28 cellular contexts compared by ENCODE assay signal in the genomic region with DNA sequence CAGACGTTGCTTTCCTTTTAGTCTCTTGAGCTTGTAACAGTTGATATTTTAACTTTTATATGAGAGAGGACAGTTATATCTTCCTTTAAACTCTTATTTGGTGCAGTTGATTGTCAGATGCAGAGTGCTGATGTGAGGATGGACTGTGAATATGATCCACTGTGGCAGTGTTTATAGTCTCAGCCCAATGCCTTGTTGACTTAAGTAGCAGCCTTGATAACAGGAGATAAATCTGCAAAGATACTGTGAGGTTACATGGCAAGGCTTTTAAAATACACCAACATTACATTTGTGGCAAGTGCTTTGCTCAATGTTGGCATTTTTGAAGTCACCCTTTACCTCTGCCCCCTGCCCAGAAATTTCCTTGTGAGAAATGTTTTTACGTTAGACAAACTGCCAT.
DNase-seq lines count a peak whose midpoint lies in the region; ATAC-seq, FAIRE-seq and TF ChIP-seq lines count a peak whose summit lies in the region.
"Had no signal": no experiment of that assay in that cellular context is flagged by ENCODE, and none has a peak within 500 bp of the region (broad histone marks: within the 10 kb centered on the region; RNA-seq: fewer than 3 reads in every experiment).

No MANE protein-coding gene starts in this region.

- WGBS in mesenchymal stem cell: 88% methylated on average over 1 of the region's 2 CpGs

- peaks cover 24% of the 10 kb centered on the region for H3K79me1 ChIP-seq in mesenchymal stem cell (replicated peaks; ENCODE audit: low read length, poor library complexity, severe bottlenecking)

- DNase-seq in GM12865 (ENCODE audit: low read depth): no peak
- DNase-seq in GM18507 (ENCODE audit: extremely low spot score, insufficient read length, low read depth): no peak
- no peak for DNase-seq in memory B cell (ENCODE audit: low spot score in 2 of 2)
- DNase-seq in DMS153 treated with DMSO at 0.1 percent for 48 hours (lab: John Stamatoyannopoulos, UW; ENCODE audit: unreplicated experiment): no peak
- no peak for DNase-seq in medulla oblongata (ENCODE audit: extremely low spot score)
- no peak for DNase-seq in stimulated activated naive B cell treated with anti-CD40 and anti-IgM and Interleukin-4, amounts not matched to agents 10 μg/mL and 1 μg/mL and 100 μg/mL, for 72 hours
- DNase-seq in mesenchymal stem cell: no peak
- DNase-seq: CD8-positive, alpha-beta memory T cell; DMS 273 treated with DMSO at 0.1 percent for 48 hours; DMS79 treated with DMSO at 0.1 percent for 48 hours; GF-D8; Kasumi-1; NCI-H1092 treated with DMSO at 0.1 percent for 48 hours; NCI-H1436; NCI-H187; NCI-H2081 treated with DMSO at 0.1 percent for 48 hours; NCI-H2171; NCI-H226; NCI-H510A; NCI-H774; PC-9; SJCRH30 had no signal

- no peak overlapping the region for H4K8ac ChIP-seq in mesenchymal stem cell (ENCODE audit: low read length)

- H3K14ac ChIP-seq in mesenchymal stem cell (ENCODE audit: low read length in 2 of 2): no peak overlapping the region

- H3K4me3 ChIP-seq in GM12865 (ENCODE audit: low read depth, low read length) (peak overlapping the region; percentile 42), mesenchymal stem cell (ENCODE audit: insufficient read depth in 1 of 2, low read depth in 1 of 2, low read length in 2 of 2) (no peak overlapping the region)
- H3K4me3 ChIP-seq: PC-9, SJCRH30 had no signal

- no peak overlapping the region for H4K91ac ChIP-seq in mesenchymal stem cell (ENCODE audit: low read length)

- peaks cover 15% of the 10 kb centered on the region for H3K4me1 Mint-ChIP-seq in memory B cell
- peaks cover 3 to 19% of the 10 kb centered on the region in 2 donors for H3K4me1 Mint-ChIP-seq in stimulated activated naive B cell treated with anti-CD40 and anti-IgM and Interleukin-4, amounts not matched to agents 10 μg/mL and 1 μg/mL and 100 μg/mL, for 72 hours

- H3K4me2 ChIP-seq in mesenchymal stem cell (ENCODE audit: low read length, poor library complexity, severe bottlenecking): no peak overlapping the region
- H3K4me2 ChIP-seq: PC-9 had no signal

- peak overlapping the region; percentile 1; the same call in 1 of the 2 replicates for H3K27ac ChIP-seq in VCaP
- H3K27ac ChIP-seq in mesenchymal stem cell (ENCODE audit: low read length, poor library complexity, severe bottlenecking): no peak overlapping the region
- H3K27ac ChIP-seq: C4-2B, PC-9, SJCRH30 had no signal

- no peak overlapping the region for H3K9ac ChIP-seq in mesenchymal stem cell (ENCODE audit: low read length)

- no peaks in the 10 kb centered on the region for H3K36me3 Mint-ChIP-seq in memory B cell
- no peaks in the 10 kb centered on the region for H3K36me3 Mint-ChIP-seq in stimulated activated naive B cell treated with anti-CD40 and anti-IgM and Interleukin-4, amounts not matched to agents 10 μg/mL and 1 μg/mL and 100 μg/mL, for 72 hours
- H3K36me3 Mint-ChIP-seq: CD8-positive, alpha-beta memory T cell had no signal

- TF ChIP-seq CTCF in GM12865 (IDR thresholded peaks at IDR 0.05; ENCODE audit: insufficient read depth, low read depth, low read length, missing control alignments): no peak
- no peak for TF ChIP-seq CTCF in VCaP (conservative IDR thresholded peaks at IDR 0.05)

- no peak overlapping the region for H3K4me3 Mint-ChIP-seq in memory B cell
- H3K4me3 Mint-ChIP-seq in stimulated activated naive B cell treated with anti-CD40 and anti-IgM and Interleukin-4, amounts not matched to agents 10 μg/mL and 1 μg/mL and 100 μg/mL, for 72 hours: no peak overlapping the region
- H3K4me3 Mint-ChIP-seq: B cell had no signal

- no peaks in the 10 kb centered on the region for H3K27me3 ChIP-seq in mesenchymal stem cell (ENCODE audit: control insufficient read depth in 1 of 2, insufficient read depth in 1 of 2, low read length in 2 of 2)
- H3K27me3 ChIP-seq: SJCRH30 had no signal

- H2AK5ac ChIP-seq in mesenchymal stem cell (ENCODE audit: low read length, severe bottlenecking): no peak overlapping the region

- H2BK12ac ChIP-seq in mesenchymal stem cell (ENCODE audit: low read length in 2 of 2): no peak overlapping the region

- no peak overlapping the region for H2AFZ ChIP-seq in mesenchymal stem cell (ENCODE audit: low read depth, low read length)
- H2AFZ ChIP-seq: PC-9 had no signal

- no peaks in the 10 kb centered on the region for H3K27me3 Mint-ChIP-seq in memory B cell
- H3K27me3 Mint-ChIP-seq in stimulated activated naive B cell treated with anti-CD40 and anti-IgM and Interleukin-4, amounts not matched to agents 10 μg/mL and 1 μg/mL and 100 μg/mL, for 72 hours: no peaks in the 10 kb centered on the region
- H3K27me3 Mint-ChIP-seq: B cell had no signal

- H3K4ac ChIP-seq in mesenchymal stem cell (ENCODE audit: low read depth in 1 of 2, low read length in 2 of 2): no peak overlapping the region

- peak; percentile 9 for FAIRE-seq in GM18507 (lab: Jason Lieb, UNC)

- H3K9me3 Mint-ChIP-seq in memory B cell: no peaks in the 10 kb centered on the region
- H3K9me3 Mint-ChIP-seq in stimulated activated naive B cell treated with anti-CD40 and anti-IgM and Interleukin-4, amounts not matched to agents 10 μg/mL and 1 μg/mL and 100 μg/mL, for 72 hours: no peaks in the 10 kb centered on the region
- H3K9me3 Mint-ChIP-seq: CD8-positive, alpha-beta memory T cell had no signal

- no peaks in the 10 kb centered on the region for H3K36me3 ChIP-seq in mesenchymal stem cell (ENCODE audit: control insufficient read depth in 1 of 2, insufficient read depth in 2 of 2, low read depth in 1 of 2, low read length in 2 of 2)
- H3K36me3 ChIP-seq: SJCRH30 had no signal

- H3K9me3 ChIP-seq in mesenchymal stem cell (ENCODE audit: control insufficient read depth, low read length): no peaks in the 10 kb centered on the region

- no peak overlapping the region for H3K18ac ChIP-seq in mesenchymal stem cell (ENCODE audit: low read depth in 1 of 2, low read length in 2 of 2)

- peak overlapping the region; percentile 13 for H3K27ac Mint-ChIP-seq in memory B cell
- H3K27ac Mint-ChIP-seq in stimulated activated naive B cell treated with anti-CD40 and anti-IgM and Interleukin-4, amounts not matched to agents 10 μg/mL and 1 μg/mL and 100 μg/mL, for 72 hours: no peak overlapping the region
- H3K27ac Mint-ChIP-seq: B cell had no signal

- no peak overlapping the region for H2BK120ac ChIP-seq in mesenchymal stem cell (ENCODE audit: low read depth, low read length)

- H3K4me1 ChIP-seq in mesenchymal stem cell (ENCODE audit: control insufficient read depth, insufficient read depth, low read depth, low read length): no peaks in the 10 kb centered on the region

- no peak overlapping the region for H2BK15ac ChIP-seq in mesenchymal stem cell (ENCODE audit: low read depth, poor library complexity, severe bottlenecking)

- ATAC-seq in memory B cell (ENCODE audit: low read depth): no peak
- ATAC-seq in stimulated activated naive B cell treated with anti-CD40 and anti-IgM and Interleukin-4, amounts not matched to agents 10 μg/mL and 1 μg/mL and 100 μg/mL, for 72 hours (replicated peaks): no peak
- ATAC-seq: HCT116, Right ventricle myocardium inferior, SK-N-SH treated with all-trans-retinoic acid at 6 μM for 48 hours had no signal

- H3K23ac ChIP-seq in mesenchymal stem cell (ENCODE audit: low read length in 2 of 2): no peak overlapping the region

- no peak overlapping the region for H2BK5ac ChIP-seq in mesenchymal stem cell (ENCODE audit: low read depth, low read length, poor library complexity, severe bottlenecking)
